1 cellular context compared by ENCODE assay signal in genomic region chr2:48279347-48279746, GRCh38.
TF ChIP-seq lines count a peak whose summit lies in the region.

No MANE protein-coding gene starts in this region.

TF ChIP-seq in K562, 482 proteins besides CTCF, POLR2A, EP300 and RAD21 (continued from another document and continues in another):
- TF ChIP-seq ATF2 (CRISPR knock-in tag; IDR thresholded peaks at IDR 0.05) (no peak), SREBF2 (CRISPR knock-in tag; IDR thresholded peaks at IDR 0.05) (no peak), RERE (CRISPR knock-in tag; IDR thresholded peaks at IDR 0.05; ENCODE audit: borderline replicate concordance) (no peak), RBM34 (IDR thresholded peaks at IDR 0.05; ENCODE audit: borderline replicate concordance, insufficient read depth, low read length) (no peak), E2F6 (IDR thresholded peaks at IDR 0.05; ENCODE audit: borderline replicate concordance in 1 of 2, extremely low read depth in 1 of 2, insufficient read depth in 1 of 2, insufficient read length in 1 of 2, low read depth in 1 of 2, low read length in 1 of 2, poor library complexity in 1 of 2, severe bottlenecking in 1 of 2) (no peak), CBFA2T3 (IDR thresholded peaks at IDR 0.05) (peak; percentile 85), XRCC4 (IDR thresholded peaks at IDR 0.05; ENCODE audit: extremely low read depth, insufficient read depth, insufficient read length) (no peak), KAT2B (IDR thresholded peaks at IDR 0.05; ENCODE audit: low read depth, low read length) (no peak), KDM1A (IDR thresholded peaks at IDR 0.05) (peak; percentile 95 to 96), SIN3B (IDR thresholded peaks at IDR 0.05; ENCODE audit: low read depth) (no peak), SMAD1 (IDR thresholded peaks at IDR 0.05; ENCODE audit: low read depth, low read length, partially characterized antibody) (no peak), ZC3H4 (CRISPR knock-in tag; IDR thresholded peaks at IDR 0.05; ENCODE audit: borderline replicate concordance) (no peak), ELF4 (CRISPR knock-in tag; IDR thresholded peaks at IDR 0.05) (no peak), PHTF2 (CRISPR knock-in tag; IDR thresholded peaks at IDR 0.05) (no peak), IRF9 (tag; IDR thresholded peaks at IDR 0.05) (no peak), ZNF639 (CRISPR knock-in tag; conservative IDR thresholded peaks at IDR 0.05 in 1 of 2, IDR thresholded peaks at IDR 0.05 in 1 of 2) (no peak), SMARCA5 (IDR thresholded peaks at IDR 0.05) (no peak), MAX (CRISPR knock-in tag; IDR thresholded peaks at IDR 0.05) (no peak), TCF3 (CRISPR knock-in tag; IDR thresholded peaks at IDR 0.05) (peak; percentile 54), MBD2 (IDR thresholded peaks at IDR 0.05; ENCODE audit: borderline replicate concordance, low read depth) (no peak), ARID1B (IDR thresholded peaks at IDR 0.05) (peak; percentile 55; the same call in 1 of the 2 replicates), RCOR1 (IDR thresholded peaks at IDR 0.05; ENCODE audit: borderline replicate concordance in 1 of 2, low read depth in 2 of 2, low read length in 2 of 2) (peak in 1 of 2 experiments; percentile 60; a peak in 1 of 4 replicates), KDM4B (IDR thresholded peaks at IDR 0.05; ENCODE audit: borderline replicate concordance in 2 of 2, low read depth in 1 of 2) (no peak), CBFA2T2 (conservative IDR thresholded peaks at IDR 0.05) (peak; percentile 62), GATA2 (CRISPR knock-in tag; IDR thresholded peaks at IDR 0.05) (no peak), POLR2B (IDR thresholded peaks at IDR 0.05; ENCODE audit: low read depth, partially characterized antibody) (no peak), HSF4 (CRISPR knock-in tag; IDR thresholded peaks at IDR 0.05; ENCODE audit: borderline replicate concordance) (no peak), POLR3A (IDR thresholded peaks at IDR 0.05; ENCODE audit: borderline replicate concordance, extremely low read depth, insufficient read depth, insufficient read length) (no peak), ZNF175 (CRISPR knock-in tag; IDR thresholded peaks at IDR 0.05; ENCODE audit: low read depth) (no peak), ZNF766 (CRISPR knock-in tag; conservative IDR thresholded peaks at IDR 0.05) (no peak)
- TF ChIP-seq, protein P1, sequence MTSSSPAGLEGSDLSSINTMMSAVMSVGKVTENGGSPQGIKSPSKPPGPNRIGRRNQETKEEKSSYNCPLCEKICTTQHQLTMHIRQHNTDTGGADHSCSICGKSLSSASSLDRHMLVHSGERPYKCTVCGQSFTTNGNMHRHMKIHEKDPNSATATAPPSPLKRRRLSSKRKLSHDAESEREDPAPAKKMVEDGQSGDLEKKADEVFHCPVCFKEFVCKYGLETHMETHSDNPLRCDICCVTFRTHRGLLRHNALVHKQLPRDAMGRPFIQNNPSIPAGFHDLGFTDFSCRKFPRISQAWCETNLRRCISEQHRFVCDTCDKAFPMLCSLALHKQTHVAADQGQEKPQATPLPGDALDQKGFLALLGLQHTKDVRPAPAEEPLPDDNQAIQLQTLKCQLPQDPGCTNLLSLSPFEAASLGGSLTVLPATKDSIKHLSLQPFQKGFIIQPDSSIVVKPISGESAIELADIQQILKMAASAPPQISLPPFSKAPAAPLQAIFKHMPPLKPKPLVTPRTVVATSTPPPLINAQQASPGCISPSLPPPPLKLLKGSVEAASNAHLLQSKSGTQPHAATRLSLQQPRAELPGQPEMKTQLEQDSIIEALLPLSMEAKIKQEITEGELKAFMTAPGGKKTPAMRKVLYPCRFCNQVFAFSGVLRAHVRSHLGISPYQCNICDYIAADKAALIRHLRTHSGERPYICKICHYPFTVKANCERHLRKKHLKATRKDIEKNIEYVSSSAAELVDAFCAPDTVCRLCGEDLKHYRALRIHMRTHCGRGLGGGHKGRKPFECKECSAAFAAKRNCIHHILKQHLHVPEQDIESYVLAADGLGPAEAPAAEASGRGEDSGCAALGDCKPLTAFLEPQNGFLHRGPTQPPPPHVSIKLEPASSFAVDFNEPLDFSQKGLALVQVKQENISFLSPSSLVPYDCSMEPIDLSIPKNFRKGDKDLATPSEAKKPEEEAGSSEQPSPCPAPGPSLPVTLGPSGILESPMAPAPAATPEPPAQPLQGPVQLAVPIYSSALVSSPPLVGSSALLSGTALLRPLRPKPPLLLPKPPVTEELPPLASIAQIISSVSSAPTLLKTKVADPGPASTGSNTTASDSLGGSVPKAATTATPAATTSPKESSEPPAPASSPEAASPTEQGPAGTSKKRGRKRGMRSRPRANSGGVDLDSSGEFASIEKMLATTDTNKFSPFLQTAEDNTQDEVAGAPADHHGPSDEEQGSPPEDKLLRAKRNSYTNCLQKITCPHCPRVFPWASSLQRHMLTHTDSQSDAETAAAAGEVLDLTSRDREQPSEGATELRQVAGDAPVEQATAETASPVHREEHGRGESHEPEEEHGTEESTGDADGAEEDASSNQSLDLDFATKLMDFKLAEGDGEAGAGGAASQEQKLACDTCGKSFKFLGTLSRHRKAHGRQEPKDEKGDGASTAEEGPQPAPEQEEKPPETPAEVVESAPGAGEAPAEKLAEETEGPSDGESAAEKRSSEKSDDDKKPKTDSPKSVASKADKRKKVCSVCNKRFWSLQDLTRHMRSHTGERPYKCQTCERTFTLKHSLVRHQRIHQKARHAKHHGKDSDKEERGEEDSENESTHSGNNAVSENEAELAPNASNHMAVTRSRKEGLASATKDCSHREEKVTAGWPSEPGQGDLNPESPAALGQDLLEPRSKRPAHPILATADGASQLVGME (CRISPR knock-in tag; IDR thresholded peaks at IDR 0.05) = no peak
- TF ChIP-seq, protein P2, sequence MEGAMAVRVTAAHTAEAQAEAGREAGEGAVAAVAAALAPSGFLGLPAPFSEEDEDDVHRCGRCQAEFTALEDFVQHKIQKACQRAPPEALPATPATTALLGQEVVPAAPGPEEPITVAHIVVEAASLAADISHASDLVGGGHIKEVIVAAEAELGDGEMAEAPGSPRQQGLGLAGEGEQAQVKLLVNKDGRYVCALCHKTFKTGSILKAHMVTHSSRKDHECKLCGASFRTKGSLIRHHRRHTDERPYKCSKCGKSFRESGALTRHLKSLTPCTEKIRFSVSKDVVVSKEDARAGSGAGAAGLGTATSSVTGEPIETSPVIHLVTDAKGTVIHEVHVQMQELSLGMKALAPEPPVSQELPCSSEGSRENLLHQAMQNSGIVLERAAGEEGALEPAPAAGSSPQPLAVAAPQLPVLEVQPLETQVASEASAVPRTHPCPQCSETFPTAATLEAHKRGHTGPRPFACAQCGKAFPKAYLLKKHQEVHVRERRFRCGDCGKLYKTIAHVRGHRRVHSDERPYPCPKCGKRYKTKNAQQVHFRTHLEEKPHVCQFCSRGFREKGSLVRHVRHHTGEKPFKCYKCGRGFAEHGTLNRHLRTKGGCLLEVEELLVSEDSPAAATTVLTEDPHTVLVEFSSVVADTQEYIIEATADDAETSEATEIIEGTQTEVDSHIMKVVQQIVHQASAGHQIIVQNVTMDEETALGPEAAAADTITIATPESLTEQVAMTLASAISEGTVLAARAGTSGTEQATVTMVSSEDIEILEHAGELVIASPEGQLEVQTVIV (CRISPR knock-in tag; IDR thresholded peaks at IDR 0.05; ENCODE audit: borderline replicate concordance) = no peak
- TF ChIP-seq, protein P3, sequence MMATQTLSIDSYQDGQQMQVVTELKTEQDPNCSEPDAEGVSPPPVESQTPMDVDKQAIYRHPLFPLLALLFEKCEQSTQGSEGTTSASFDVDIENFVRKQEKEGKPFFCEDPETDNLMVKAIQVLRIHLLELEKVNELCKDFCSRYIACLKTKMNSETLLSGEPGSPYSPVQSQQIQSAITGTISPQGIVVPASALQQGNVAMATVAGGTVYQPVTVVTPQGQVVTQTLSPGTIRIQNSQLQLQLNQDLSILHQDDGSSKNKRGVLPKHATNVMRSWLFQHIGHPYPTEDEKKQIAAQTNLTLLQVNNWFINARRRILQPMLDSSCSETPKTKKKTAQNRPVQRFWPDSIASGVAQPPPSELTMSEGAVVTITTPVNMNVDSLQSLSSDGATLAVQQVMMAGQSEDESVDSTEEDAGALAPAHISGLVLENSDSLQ (IDR thresholded peaks at IDR 0.05) = peak; percentile 65; the same call in 1 of the 2 replicates
- TF ChIP-seq, protein P4, sequence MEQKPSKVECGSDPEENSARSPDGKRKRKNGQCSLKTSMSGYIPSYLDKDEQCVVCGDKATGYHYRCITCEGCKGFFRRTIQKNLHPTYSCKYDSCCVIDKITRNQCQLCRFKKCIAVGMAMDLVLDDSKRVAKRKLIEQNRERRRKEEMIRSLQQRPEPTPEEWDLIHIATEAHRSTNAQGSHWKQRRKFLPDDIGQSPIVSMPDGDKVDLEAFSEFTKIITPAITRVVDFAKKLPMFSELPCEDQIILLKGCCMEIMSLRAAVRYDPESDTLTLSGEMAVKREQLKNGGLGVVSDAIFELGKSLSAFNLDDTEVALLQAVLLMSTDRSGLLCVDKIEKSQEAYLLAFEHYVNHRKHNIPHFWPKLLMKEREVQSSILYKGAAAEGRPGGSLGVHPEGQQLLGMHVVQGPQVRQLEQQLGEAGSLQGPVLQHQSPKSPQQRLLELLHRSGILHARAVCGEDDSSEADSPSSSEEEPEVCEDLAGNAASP (IDR thresholded peaks at IDR 0.05) = no peak
